In the genomic region with DNA sequence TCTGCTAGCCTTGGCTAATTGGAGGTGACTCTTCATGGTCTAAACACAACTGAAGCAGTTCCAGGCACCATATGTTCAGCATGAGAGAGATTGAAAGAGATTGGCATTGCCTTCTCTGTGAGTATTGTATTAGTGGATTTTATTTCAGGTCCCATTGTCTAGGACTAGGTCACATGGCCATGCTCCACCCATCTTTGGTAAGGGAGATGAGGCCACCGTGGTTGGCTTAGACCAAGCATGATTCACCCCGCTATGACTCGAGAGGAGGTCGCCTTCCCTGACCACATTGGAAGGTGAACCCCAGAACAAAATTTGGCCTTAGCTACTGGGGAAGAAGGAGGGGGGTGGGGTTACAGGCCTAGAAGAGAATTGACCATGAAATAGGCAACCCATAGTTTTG, we compare ENCODE assay signal across 11 cellular contexts.
DNase-seq lines count a peak whose midpoint lies in the region; ATAC-seq and TF ChIP-seq lines count a peak whose summit lies in the region.
"Had no signal": no experiment of that assay in that cellular context is flagged by ENCODE, and none has a peak within 500 bp of the region (broad histone marks: within the 10 kb centered on the region; RNA-seq: fewer than 3 reads in every experiment).

No MANE protein-coding gene starts in this region.

- H3K4me3 ChIP-seq in breast epithelium (no peak overlapping the region), esophagus squamous epithelium (no peak overlapping the region), thoracic aorta (no peak overlapping the region)

- peaks cover 0 to 25% of the 10 kb centered on the region in 2 donors for H3K27me3 ChIP-seq in breast epithelium
- H3K27me3 ChIP-seq in esophagus squamous epithelium = no peaks in the 10 kb centered on the region
- no peaks in the 10 kb centered on the region for H3K27me3 ChIP-seq in thoracic aorta (replicated peaks; ENCODE audit: insufficient read depth)

- BruUV-seq in MCF 10A (replicated peaks; lab: Mats Ljungman, UMichigan) = no TSS peak

- POLR2A ChIA-PET in MCF 10A (lab: Yijun Ruan, JAX) = interaction anchor here (0.7 kb wide), 1 partner anchor 441 kb away, joined by 4 read pairs; no protein-coding TSS in a partner anchor

- H3K27ac ChIP-seq in breast epithelium = no peak overlapping the region
- H3K27ac ChIP-seq in esophagus squamous epithelium = no peak overlapping the region
- no peak overlapping the region for H3K27ac ChIP-seq in thoracic aorta

- no peaks in the 10 kb centered on the region for H3K9me3 Mint-ChIP-seq in MCF 10A (ENCODE audit: unreplicated experiment)
- H3K9me3 Mint-ChIP-seq in glutamatergic neuron (ENCODE audit: unreplicated experiment) = no peaks in the 10 kb centered on the region

- intact Hi-C loops in MCF 10A (cut with micrococcal nuclease) (no loop called here), breast epithelium (cut with DNase I; ENCODE audit: low total_unique reads) (no loop called here), esophagus squamous epithelium (cut with DNase I) (no loop called here)

- H3K36me3 Mint-ChIP-seq in MCF 10A (ENCODE audit: insufficient read depth, unreplicated experiment) (no peaks in the 10 kb centered on the region), glutamatergic neuron (ENCODE audit: unreplicated experiment) (no peaks in the 10 kb centered on the region)

- WGBS in esophagus squamous epithelium, 2 donors = 0 to 63% methylated on average over 1 to 3 of the region's 4 CpGs

- TF ChIP-seq POLR2A in breast epithelium (IDR thresholded peaks at IDR 0.05) (no peak), esophagus squamous epithelium (IDR thresholded peaks at IDR 0.05) (no peak)

- no peaks in the 10 kb centered on the region for H3K4me1 ChIP-seq in breast epithelium
- no peaks in the 10 kb centered on the region for H3K4me1 ChIP-seq in esophagus squamous epithelium
- H3K4me1 ChIP-seq in thoracic aorta (ENCODE audit: control insufficient read depth in 1 of 2, low read depth in 2 of 2) = no peaks in the 10 kb centered on the region

- H3K4me1 Mint-ChIP-seq in MCF 10A (ENCODE audit: insufficient read depth, unreplicated experiment) (no peaks in the 10 kb centered on the region), glutamatergic neuron (ENCODE audit: low read depth, unreplicated experiment) (no peaks in the 10 kb centered on the region)

- DNase-seq in MCF 10A (ENCODE audit: unreplicated experiment) (peak; percentile 14), breast epithelium (ENCODE audit: low spot score in 2 of 2) (no peak), RKO (ENCODE audit: low spot score) (peak; percentile 38), esophagus squamous epithelium (lab: John Stamatoyannopoulos, UW) (peak; percentile 0), thoracic aorta (ENCODE audit: low spot score) (peak; percentile 2), DMS114 treated with DMSO at 0.1 percent for 48 hours (lab: John Stamatoyannopoulos, UW; ENCODE audit: unreplicated experiment) (no peak), glutamatergic neuron (no peak)
- DNase-seq: effector memory CD4-positive, alpha-beta T cell; SHP77 had no signal

- H3K9me3 ChIP-seq in breast epithelium (no peaks in the 10 kb centered on the region), esophagus squamous epithelium (no peaks in the 10 kb centered on the region), thoracic aorta (no peaks in the 10 kb centered on the region)

- TF ChIP-seq CTCF in MCF 10A (IDR thresholded peaks at IDR 0.05; ENCODE audit: unreplicated experiment) = no peak
- TF ChIP-seq CTCF in breast epithelium (IDR thresholded peaks at IDR 0.05) = no peak
- TF ChIP-seq CTCF in esophagus squamous epithelium (IDR thresholded peaks at IDR 0.05) = no peak
- no peak for TF ChIP-seq CTCF in thoracic aorta (IDR thresholded peaks at IDR 0.05)
- no peak for TF ChIP-seq CTCF in glutamatergic neuron (IDR thresholded peaks at IDR 0.05; ENCODE audit: partially characterized antibody, unreplicated experiment)

- ATAC-seq in thoracic aorta (ENCODE audit: insufficient number of reproducible peaks, low FRiP score, low read depth) (no peak), GM18858 (IDR thresholded peaks at IDR 0.05; ENCODE audit: unreplicated experiment) (no peak)

- H3K4me3 Mint-ChIP-seq in MCF 10A (ENCODE audit: unreplicated experiment) (no peak overlapping the region), glutamatergic neuron (ENCODE audit: unreplicated experiment) (no peak overlapping the region)

- no peak overlapping the region for H3K27ac Mint-ChIP-seq in MCF 10A (ENCODE audit: low read depth, unreplicated experiment)
- H3K27ac Mint-ChIP-seq in glutamatergic neuron (ENCODE audit: unreplicated experiment) = no peak overlapping the region
- H3K27ac Mint-ChIP-seq: progenitor cell of endocrine pancreas had no signal

- H3K27me3 Mint-ChIP-seq in MCF 10A (ENCODE audit: insufficient read depth, unreplicated experiment) = peaks cover 19% of the 10 kb centered on the region
- no peaks in the 10 kb centered on the region for H3K27me3 Mint-ChIP-seq in glutamatergic neuron (ENCODE audit: unreplicated experiment)

- H3K36me3 ChIP-seq in breast epithelium = no peaks in the 10 kb centered on the region
- H3K36me3 ChIP-seq in esophagus squamous epithelium = no peaks in the 10 kb centered on the region
- H3K36me3 ChIP-seq in thoracic aorta = no peaks in the 10 kb centered on the region

- CTCF ChIA-PET in MCF 10A (lab: Yijun Ruan, JAX) = no interaction called here

Comparison
In these comparisons a context has a peak if more than half of its experiments do, and no peak if none do; other contexts are left out.
1. DNase-seq: peak in MCF 10A (single experiment), RKO (single experiment), esophagus squamous epithelium (single experiment) and thoracic aorta (single experiment); none in breast epithelium (0 of 2), DMS114 treated with DMSO at 0.1 percent for 48 hours (single experiment) and glutamatergic neuron (single experiment).